Comparison of ENCODE assay signal across 29 cellular contexts in the genomic region with DNA sequence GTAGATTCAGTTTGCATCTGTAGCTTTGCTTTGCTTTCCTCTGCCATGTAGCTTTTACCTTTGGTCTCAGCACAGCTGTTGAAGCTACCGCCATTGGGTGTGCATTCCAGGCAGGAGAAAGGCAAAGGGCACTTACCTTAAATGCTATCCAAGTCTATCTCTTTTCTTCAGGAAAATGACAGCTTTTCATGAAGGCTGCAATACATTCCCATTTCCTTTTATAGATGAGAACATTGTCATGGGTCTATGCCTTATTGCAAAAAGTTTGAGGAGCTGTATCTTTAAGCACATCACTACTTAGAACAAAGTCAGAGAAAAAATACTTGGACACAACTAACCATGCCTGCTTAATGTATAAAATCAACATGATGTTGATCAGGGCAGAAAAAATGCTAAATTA.
DNase-seq lines count a peak whose midpoint lies in the region; ATAC-seq, FAIRE-seq and TF ChIP-seq lines count a peak whose summit lies in the region.
"Had no signal": no experiment of that assay in that cellular context is flagged by ENCODE, and none has a peak within 500 bp of the region (broad histone marks: within the 10 kb centered on the region; RNA-seq: fewer than 3 reads in every experiment).

No MANE protein-coding gene starts in this region.

- TF ChIP-seq CTCF in subcutaneous adipose tissue (IDR thresholded peaks at IDR 0.05; ENCODE audit: low read depth) (peak; percentile 11), pancreas (IDR thresholded peaks at IDR 0.05) (no peak)

- intact Hi-C loops in pancreas (cut with DNase I) = no loop called here

- no peaks in the 10 kb centered on the region for H3K36me3 ChIP-seq in pancreas
- H3K36me3 ChIP-seq: BE2C; BLaER1; BLaER1 treated with 17β-estradiol and CSF1 and Interleukin-3, amounts not matched to agents 10 nM and 100 nM had no signal

- no peak overlapping the region for H3K27ac ChIP-seq in pancreas
- H3K27ac ChIP-seq: 22Rv1; A549; BLaER1; BLaER1 treated with 17β-estradiol and CSF1 and Interleukin-3, amounts not matched to agents 10 nM and 100 nM; C4-2B had no signal

- 78 to 85% methylated on average over 1 of the region's 1 CpG for WGBS in pancreas, 2 donors

- H3K27me3 ChIP-seq in pancreas = no peaks in the 10 kb centered on the region
- H3K27me3 ChIP-seq: BE2C; BLaER1; BLaER1 treated with 17β-estradiol and CSF1 and Interleukin-3, amounts not matched to agents 10 nM and 100 nM had no signal

- ATAC-seq in pancreas = no peak
- ATAC-seq: A549; CD8-positive, alpha-beta T cell had no signal

- FAIRE-seq in pancreas (lab: Jason Lieb, UNC) = no peak
- FAIRE-seq: A204.1, A549, D721Med had no signal

- H3K4me3 ChIP-seq in pancreas = no peak overlapping the region
- H3K4me3 ChIP-seq: A549; BLaER1; BLaER1 treated with 17β-estradiol and CSF1 and Interleukin-3, amounts not matched to agents 10 nM and 100 nM had no signal

- no peaks in the 10 kb centered on the region for H3K4me1 ChIP-seq in pancreas
- H3K4me1 ChIP-seq: A549; BE2C; BLaER1; BLaER1 treated with 17β-estradiol and CSF1 and Interleukin-3, amounts not matched to agents 10 nM and 100 nM; Caco-2 had no signal

- DNase-seq in pancreas = no peak
- DNase-seq: 8988T; ACHN; AML-193; BE2C; C1 segment of cervical spinal cord; Caco-2; Calu3; CD4-positive, alpha-beta memory T cell; CD4-positive, alpha-beta T cell; CD4-positive, CD25-positive, alpha-beta regulatory T cell; CD8-positive, alpha-beta memory T cell; CD8-positive, alpha-beta T cell; COR-L47; DMS 273 treated with DMSO at 0.1 percent for 48 hours; DMS153; DMS53; DMS79; DMS79 treated with DMSO at 0.1 percent for 48 hours; DND-41; EL had no signal

- no peaks in the 10 kb centered on the region for H3K9me3 ChIP-seq in pancreas
- H3K9me3 ChIP-seq: A549; BE2C; BLaER1; BLaER1 treated with 17β-estradiol and CSF1 and Interleukin-3, amounts not matched to agents 10 nM and 100 nM had no signal
